Comparison of ENCODE assay signal across 8 cellular contexts in genomic region chr1:228100822-228101613, GRCh38. TPM values are rescaled to one million over a fixed set of nuclear protein-coding genes. Genes with fewer than 3 reads are reported as not detected.
DNase-seq lines count a peak whose midpoint lies in the region; ATAC-seq, FAIRE-seq and TF ChIP-seq lines count a peak whose summit lies in the region.

No MANE protein-coding gene starts in this region.

- 0 out of 4 replicates have a peak overlapping the region, but pooled peaks of 1 of the 2 experiments have one; percentile 41 for H4K8ac ChIP-seq in IMR-90 (ENCODE audit: low read depth in 2 of 2, low read length in 2 of 2)

- H3K4me3 ChIP-seq in IMR-90 (ENCODE audit: insufficient read depth, low read depth, low read length): no peak overlapping the region
- no peak overlapping the region for H3K4me3 ChIP-seq in breast epithelium
- no peak overlapping the region for H3K4me3 ChIP-seq in osteoblast (ENCODE audit: insufficient read depth, low read length)

- H3K27ac ChIP-seq in IMR-90 (ENCODE audit: insufficient read depth, low read length) (no peak overlapping the region), breast epithelium (peak overlapping the region; percentile 84 to 94), osteoblast (ENCODE audit: low read depth, low read length) (no peak overlapping the region)

- H3K18ac ChIP-seq in IMR-90 (ENCODE audit: low read depth, low read length): no peak overlapping the region

- no peak overlapping the region for H2BK15ac ChIP-seq in IMR-90 (ENCODE audit: low read depth, low read length)

- H4K5ac ChIP-seq in IMR-90 (ENCODE audit: low read depth, low read length): no peak overlapping the region; the same call in 1 of the 2 replicates

- no peak overlapping the region for H4K91ac ChIP-seq in IMR-90 (ENCODE audit: insufficient read depth, low read depth, low read length)

- TF ChIP-seq POLR2A in IMR-90 (IDR thresholded peaks at IDR 0.05; ENCODE audit: low read depth, low read length) (no peak), breast epithelium (IDR thresholded peaks at IDR 0.05) (no peak)

- intact Hi-C loops in IMR-90 (cut with micrococcal nuclease) (loop anchor here (5.0 kb wide), 1 partner anchor 41 kb away; the partner anchor contains the start of gene GUK1), breast epithelium (cut with DNase I; ENCODE audit: low total_unique reads) (no loop called here)

- no peak overlapping the region for H3K4ac ChIP-seq in IMR-90 (ENCODE audit: low read depth, low read length)

- DNase-seq in D341Med (ENCODE audit: low spot score) (peak; percentile 34), IMR-90 (no peak), breast epithelium (ENCODE audit: low spot score in 2 of 2) (no peak), osteoblast (ENCODE audit: insufficient read length, low spot score, missing footprints) (peak; percentile 83), urothelium cell line (ENCODE audit: low spot score) (no peak), dermis blood vessel endothelial cell (no peak), NCI-H187 treated with DMSO at 0.1 percent for 48 hours (lab: John Stamatoyannopoulos, UW) (no peak)
- DNase-seq in effector CD4-positive, alpha-beta T cell: no peak

- H3K4me2 ChIP-seq in IMR-90 (ENCODE audit: low read depth, low read length): no peak overlapping the region
- H3K4me2 ChIP-seq in osteoblast (ENCODE audit: insufficient read depth, low read length): peak overlapping the region; percentile 89

- H4K20me1 ChIP-seq in IMR-90 (ENCODE audit: insufficient read depth, low read length): peaks cover 58% of the 10 kb centered on the region
- peaks cover 53% of the 10 kb centered on the region for H4K20me1 ChIP-seq in osteoblast (ENCODE audit: insufficient read depth, low read length)

- H3K23ac ChIP-seq in IMR-90 (ENCODE audit: low read depth, low read length): peak overlapping the region; percentile 27; the same call in 1 of the 2 replicates

- H3K79me1 ChIP-seq in IMR-90 (ENCODE audit: low read depth in 1 of 2, low read length in 2 of 2): peaks cover 7 to 61% of the 10 kb centered on the region in 2 experiments; a peak in 3 of 4 replicates

- H3K14ac ChIP-seq in IMR-90 (replicated peaks; ENCODE audit: low read depth, low read length): no peak overlapping the region

- H2BK120ac ChIP-seq in IMR-90 (ENCODE audit: low read depth, low read length): no peak overlapping the region

- no peak overlapping the region for H2AK5ac ChIP-seq in IMR-90 (ENCODE audit: low read depth, low read length)

- no peak overlapping the region for H2BK20ac ChIP-seq in IMR-90 (ENCODE audit: low read depth, low read length)

- BruUV-seq in IMR-90 (replicated peaks; lab: Mats Ljungman, UMichigan): no TSS peak

- H3K9me1 ChIP-seq in IMR-90 (ENCODE audit: insufficient read depth, low read length): peaks cover 21% of the 10 kb centered on the region

- H3K9me3 ChIP-seq in IMR-90 (ENCODE audit: control insufficient read depth, insufficient read depth, low read length) (no peaks in the 10 kb centered on the region), breast epithelium (no peaks in the 10 kb centered on the region), osteoblast (ENCODE audit: low read depth, low read length) (no peaks in the 10 kb centered on the region)

- H2AK9ac ChIP-seq in IMR-90 (replicated peaks; ENCODE audit: low read depth, low read length, poor library complexity): peak overlapping the region; percentile 48

- WGBS in IMR-90 (ENCODE audit: extremely low coverage in 2 of 2, insufficient read length in 1 of 2), 2 experiments: 100% methylated on average over 2 of the region's 12 CpGs; no CpG with 5 or more reads in 1 of the 2 experiments

- H2AFZ ChIP-seq in IMR-90 (replicated peaks; ENCODE audit: low read length, poor library complexity) (peak overlapping the region; percentile 67), osteoblast (ENCODE audit: low read length) (no peak overlapping the region)

- in situ Hi-C loops in IMR-90 (cut with MboI; ENCODE audit: low sequenced_read_pairs): no loop called here

- peaks cover 7% of the 10 kb centered on the region; the same call in 1 of the 2 replicates for H3K4me1 ChIP-seq in IMR-90 (ENCODE audit: control insufficient read depth, insufficient read depth, low read length)
- peaks cover 8 to 12% of the 10 kb centered on the region in 2 donors for H3K4me1 ChIP-seq in breast epithelium
- peaks cover 13% of the 10 kb centered on the region for H3K4me1 ChIP-seq in osteoblast (ENCODE audit: insufficient read depth, low read length)

- TF ChIP-seq CTCF in IMR-90 (conservative IDR thresholded peaks at IDR 0.05; ENCODE audit: low read depth, low read length): no peak
- TF ChIP-seq CTCF in breast epithelium (IDR thresholded peaks at IDR 0.05): no peak
- no peak for TF ChIP-seq CTCF in osteoblast (IDR thresholded peaks at IDR 0.05; ENCODE audit: extremely low read depth, low read depth, low read length)

- CTCF ChIA-PET in IMR-90 (lab: Yijun Ruan, JAX): no interaction called here

- no peak for FAIRE-seq in urothelium cell line (lab: Jason Lieb, UNC)

- peaks cover 68% of the 10 kb centered on the region for H3K79me2 ChIP-seq in osteoblast (ENCODE audit: insufficient read depth, low read length)

- no peak overlapping the region for H3K9ac ChIP-seq in IMR-90 (ENCODE audit: low read depth, low read length)

- no peaks in the 10 kb centered on the region for H3K27me3 ChIP-seq in IMR-90 (ENCODE audit: control insufficient read depth, insufficient read depth, low read length)
- H3K27me3 ChIP-seq in breast epithelium: no peaks in the 10 kb centered on the region
- no peaks in the 10 kb centered on the region for H3K27me3 ChIP-seq in osteoblast (ENCODE audit: insufficient read depth, low read length)

- no peak for ATAC-seq in IMR-90 (ENCODE audit: low read depth)

- dilution Hi-C loops in IMR-90 (cut with HindIII; ENCODE audit: low sequenced_read_pairs, unreplicated experiment): no loop called here

- H3K36me3 ChIP-seq in IMR-90 (ENCODE audit: control insufficient read depth, insufficient read depth, low read length) (peaks cover 47% of the 10 kb centered on the region), breast epithelium (peaks cover 4% of the 10 kb centered on the region), osteoblast (ENCODE audit: insufficient read depth, low read length) (peaks cover 49% of the 10 kb centered on the region)

- no peak for TF ChIP-seq RAD21 in IMR-90 (IDR thresholded peaks at IDR 0.05; ENCODE audit: low read length)

- no peak overlapping the region; the same call in 1 of the 2 replicates for H3K56ac ChIP-seq in IMR-90 (ENCODE audit: extremely low read depth, insufficient read depth, low read length)

- POLR2A ChIA-PET in IMR-90 (lab: Charles Lee; ENCODE audit: unreplicated experiment): no interaction called here

- no peak overlapping the region for H2BK5ac ChIP-seq in IMR-90 (ENCODE audit: low read depth, low read length, poor library complexity, severe bottlenecking)

TF ChIP-seq in IMR-90, 13 proteins besides CTCF, POLR2A, EP300 and RAD21 (continues in another document):
- no peak for TF ChIP-seq CHD1 (IDR thresholded peaks at IDR 0.05; ENCODE audit: low read depth, low read length)
- no peak for TF ChIP-seq RFX5 (IDR thresholded peaks at IDR 0.05; ENCODE audit: low read depth, low read length)
- no peak for TF ChIP-seq NFE2L2 (IDR thresholded peaks at IDR 0.05; ENCODE audit: low read depth, low read length)
- TF ChIP-seq USF2 (IDR thresholded peaks at IDR 0.05; ENCODE audit: low read depth, low read length): no peak
- no peak for TF ChIP-seq BHLHE40 (IDR thresholded peaks at IDR 0.05; ENCODE audit: low read depth, low read length)
- no peak for TF ChIP-seq MAZ (IDR thresholded peaks at IDR 0.05; ENCODE audit: borderline replicate concordance, low read depth, low read length)

RNA-seq across cellular contexts. Expression of gene C1orf35, which starts 2.1 kb away (rescaled TPM):
- total RNA-seq in IMR-90 (2012; rRNA removed) (4.3 and 4.7 TPM in 2 replicates), breast epithelium (10 to 100 TPM; 11.5 to 17.0 (median 15.7) TPM), osteoblast (5.3 and 5.4 TPM in 2 replicates), dermis blood vessel endothelial cell (12.1 and 18.5 TPM in 2 replicates)
- polyA plus RNA-seq in IMR-90 (2012; rRNA removed): 13.0 and 15.4 TPM in 2 replicates
- 20.6 and 27.3 TPM in 2 replicates for polyA plus RNA-seq in IMR-90 (2012; cell fraction: cytosol; rRNA removed)
- 46.8 and 78.0 TPM in 2 replicates for polyA plus RNA-seq in IMR-90 (2012; cell fraction: nucleus; rRNA removed; ENCODE audit: low replicate concordance)

RNA-seq across cellular contexts. Expression of gene MRPL55, which starts 8.1 kb away (rescaled TPM):
- total RNA-seq in IMR-90 (2012; rRNA removed) (48.9 TPM in 2 replicates), breast epithelium (100 to 1,000 TPM in 2 of 3 donors, 10 to 100 TPM in 1; 76.4 to 108 (median 102) TPM), osteoblast (34.5 and 51.4 TPM in 2 replicates), dermis blood vessel endothelial cell (54.3 and 55.7 TPM in 2 replicates)
- polyA plus RNA-seq in IMR-90 (2012; rRNA removed): 95.4 and 121 TPM in 2 replicates
- polyA plus RNA-seq in IMR-90 (2012; cell fraction: cytosol; rRNA removed): 115 and 152 TPM in 2 replicates
- 146 and 244 TPM in 2 replicates for polyA plus RNA-seq in IMR-90 (2012; cell fraction: nucleus; rRNA removed; ENCODE audit: low replicate concordance)

RNA-seq across cellular contexts. Expression of gene ARF1, which starts 18.5 kb away (rescaled TPM):
- 306 and 330 TPM in 2 replicates for total RNA-seq in IMR-90 (2012; rRNA removed)
- polyA plus RNA-seq in IMR-90 (2012; rRNA removed): 1,099 and 1,100 TPM in 2 replicates
- polyA plus RNA-seq in IMR-90 (2012; cell fraction: cytosol; rRNA removed): 570 and 893 TPM in 2 replicates
- 435 and 685 TPM in 2 replicates for polyA plus RNA-seq in IMR-90 (2012; cell fraction: nucleus; rRNA removed; ENCODE audit: low replicate concordance)
- total RNA-seq in breast epithelium: 100 to 1,000 TPM; 263 to 295 (median 292) TPM
- total RNA-seq in osteoblast: 231 and 248 TPM in 2 replicates
- 264 and 393 TPM in 2 replicates for total RNA-seq in dermis blood vessel endothelial cell

RNA-seq across cellular contexts. Expression of gene GUK1, which starts 39.1 kb away (rescaled TPM):
- total RNA-seq in IMR-90 (2012; rRNA removed) (465 and 524 TPM in 2 replicates), breast epithelium (100 to 1,000 TPM; 218 to 413 (median 333) TPM), osteoblast (253 and 278 TPM in 2 replicates), dermis blood vessel endothelial cell (471 and 724 TPM in 2 replicates)
- 548 and 630 TPM in 2 replicates for polyA plus RNA-seq in IMR-90 (2012; rRNA removed)
- 522 and 1,067 TPM in 2 replicates for polyA plus RNA-seq in IMR-90 (2012; cell fraction: cytosol; rRNA removed)
- 571 and 1,090 TPM in 2 replicates for polyA plus RNA-seq in IMR-90 (2012; cell fraction: nucleus; rRNA removed; ENCODE audit: low replicate concordance)

RNA-seq across cellular contexts. Expression of gene GJC2, which starts 48.7 kb away (rescaled TPM):
- total RNA-seq in IMR-90 (2012; rRNA removed) (1.1 and 1.4 TPM in 2 replicates), breast epithelium (1 to 10 TPM; 1.3 TPM), osteoblast (0.88 and 1.4 TPM in 2 replicates), dermis blood vessel endothelial cell (5.0 and 5.8 TPM in 2 replicates)
- 1.7 and 2.6 TPM in 2 replicates for polyA plus RNA-seq in IMR-90 (2012; rRNA removed)
- polyA plus RNA-seq in IMR-90 (2012; cell fraction: cytosol; rRNA removed): 1.5 and 2.6 TPM in 2 replicates
- 2.1 and 4.8 TPM in 2 replicates for polyA plus RNA-seq in IMR-90 (2012; cell fraction: nucleus; rRNA removed; ENCODE audit: low replicate concordance)

Comparison
In these comparisons a context has a peak if more than half of its experiments do, and no peak if none do; other contexts are left out.
1. DNase-seq: peak in D341Med (single experiment) and osteoblast (single experiment); none in IMR-90 (single experiment), breast epithelium (0 of 2), urothelium cell line (single experiment), effector CD4-positive, alpha-beta T cell (single experiment), dermis blood vessel endothelial cell (single experiment) and NCI-H187 treated with DMSO at 0.1 percent for 48 hours (single experiment).
2. H3K27ac ChIP-seq: peak in breast epithelium (2 of 2); none in IMR-90 (single experiment) and osteoblast (single experiment).